Comparison of ENCODE assay signal across 15 cellular contexts in the genomic region with DNA sequence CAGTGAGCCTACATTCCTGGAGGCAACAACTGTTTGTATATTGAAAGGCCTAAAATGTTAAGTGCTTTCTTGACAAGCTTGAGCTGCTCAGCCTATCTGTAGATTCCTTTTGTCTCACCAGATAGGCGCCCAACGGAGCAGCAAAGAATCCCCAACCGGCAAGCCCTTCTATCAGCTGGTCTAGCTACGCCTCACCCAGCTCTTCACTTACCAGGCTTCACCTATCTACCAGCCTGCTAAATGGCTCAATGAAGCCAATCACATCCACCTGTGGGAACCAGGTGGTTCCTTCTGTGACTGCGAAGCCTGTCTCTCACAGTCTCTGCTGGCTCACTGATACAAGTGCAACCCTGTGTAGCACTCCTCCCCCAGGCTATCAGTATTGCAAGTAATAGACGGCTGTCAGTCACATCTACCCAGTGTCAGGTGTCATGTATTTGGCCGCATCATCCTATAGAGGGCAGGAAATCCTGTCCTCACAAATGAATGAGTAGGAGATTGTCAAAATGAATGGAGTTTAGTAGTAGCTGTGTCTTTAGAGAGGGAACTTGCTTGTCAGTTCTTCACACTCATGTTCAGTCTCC.
"Had no signal": no experiment of that assay in that cellular context is flagged by ENCODE, and none has a peak within 500 bp of the region (broad histone marks: within the 10 kb centered on the region; RNA-seq: fewer than 3 reads in every experiment).

No MANE protein-coding gene starts in this region.

- H3K27me3 ChIP-seq: dorsolateral prefrontal cortex, esophagus squamous epithelium had no signal

- H3K36me3 Mint-ChIP-seq: naive thymus-derived CD4-positive, alpha-beta T cell had no signal

- H3K4me1 ChIP-seq: esophagus squamous epithelium had no signal

- DNase-seq: activated CD4-positive, alpha-beta T cell treated with anti-CD3 and anti-CD28 coated beads, Interleukin-2, amount 50 U/mL, for 48 hours; activated CD4-positive, CD25-positive, alpha-beta regulatory T cell treated with anti-CD3 and anti-CD28 coated beads, Interleukin-2, amount 50 U/mL, for 72 hours; activated T-cell treated with anti-CD3 and anti-CD28 coated beads, Interleukin-2, amount 50 U/mL, for 48 hours; dorsolateral prefrontal cortex; esophagus squamous epithelium; foreskin fibroblast; glutamatergic neuron; left colon; nucleus accumbens; right cardiac atrium; stimulated activated CD4-positive, alpha-beta T cell treated with anti-CD3 and anti-CD28 coated beads, Interleukin-1b, Interleukin-23, amount 100 ng/mL, for 48 hours; stimulated activated naive CD4-positive, alpha-beta T cell treated with Interleukin-2 at 50 U/mL for 16 hours; trophoblast cell had no signal

- H3K4me1 Mint-ChIP-seq: naive thymus-derived CD4-positive, alpha-beta T cell had no signal

- ATAC-seq: left colon; naive thymus-derived CD4-positive, alpha-beta T cell; right cardiac atrium had no signal

- H3K4me3 ChIP-seq: dorsolateral prefrontal cortex, esophagus squamous epithelium, smooth muscle cell had no signal

- H3K9me3 ChIP-seq: esophagus squamous epithelium had no signal

- H3K27ac Mint-ChIP-seq: naive thymus-derived CD4-positive, alpha-beta T cell had no signal

- H3K27me3 Mint-ChIP-seq: naive thymus-derived CD4-positive, alpha-beta T cell had no signal

- H3K4me2 ChIP-seq: smooth muscle cell had no signal

- H3K4me3 Mint-ChIP-seq: naive thymus-derived CD4-positive, alpha-beta T cell had no signal

- H3K36me3 ChIP-seq: esophagus squamous epithelium had no signal

- H3K27ac ChIP-seq: dorsolateral prefrontal cortex, esophagus squamous epithelium had no signal
